15 cellular contexts compared by ENCODE assay signal in genomic region chr14:32940711-32941667, GRCh38. TPM values are rescaled to one million over a fixed set of nuclear protein-coding genes. Genes with fewer than 3 reads are reported as not detected.
DNase-seq lines count a peak whose midpoint lies in the region; ATAC-seq, FAIRE-seq and TF ChIP-seq lines count a peak whose summit lies in the region.
"Had no signal": no experiment of that assay in that cellular context is flagged by ENCODE, and none has a peak within 500 bp of the region (broad histone marks: within the 10 kb centered on the region; RNA-seq: fewer than 3 reads in every experiment).

No MANE protein-coding gene starts in this region.

- no peak overlapping the region for H3K9ac ChIP-seq in HepG2 (ENCODE audit: insufficient read depth, low read depth, low read length)
- no peak overlapping the region for H3K9ac ChIP-seq in endocrine pancreas (ENCODE audit: control insufficient read depth, insufficient read depth, low read length)
- no peak overlapping the region for H3K9ac ChIP-seq in neural cell (ENCODE audit: low read length)

- H3K9me3 ChIP-seq in HepG2 (ENCODE audit: low read length) = no peaks in the 10 kb centered on the region
- H3K9me3 ChIP-seq in right lobe of liver = no peaks in the 10 kb centered on the region
- no peaks in the 10 kb centered on the region for H3K9me3 ChIP-seq in endocrine pancreas (ENCODE audit: control insufficient read depth, low read length)
- no peaks in the 10 kb centered on the region for H3K9me3 ChIP-seq in neural cell (ENCODE audit: low read length)

- peaks cover 69% of the 10 kb centered on the region for H3K27me3 Mint-ChIP-seq in type B pancreatic cell
- H3K27me3 Mint-ChIP-seq in activated T-helper 2 cell treated with anti-CD3 and anti-CD28 coated beads, Interferon-gamma antibody, Interleukin-2, Interleukin-4, amounts not matched to agents 10 μg/mL and 5 μg/mL and 100 μg/mL, durations not matched to agents 14 hours and 24 hours and 36 hours (ENCODE audit: low read depth) = peaks cover 55% of the 10 kb centered on the region

- H3F3A ChIP-seq in neural cell (ENCODE audit: insufficient read depth, low read length, poor library complexity, severe bottlenecking) = no peaks in the 10 kb centered on the region

- H3K36me3 ChIP-seq in HepG2 (replicated peaks in 1 of 2; ENCODE audit: control insufficient read depth in 1 of 2, insufficient read depth in 2 of 2, low read length in 2 of 2) (no peaks in the 10 kb centered on the region), right lobe of liver (no peaks in the 10 kb centered on the region), endocrine pancreas (ENCODE audit: control insufficient read depth, insufficient read depth, low read length) (no peaks in the 10 kb centered on the region), neural cell (ENCODE audit: insufficient read depth, low read length) (no peaks in the 10 kb centered on the region)

- H3K36me3 Mint-ChIP-seq in type B pancreatic cell = peaks cover 3% of the 10 kb centered on the region
- no peaks in the 10 kb centered on the region for H3K36me3 Mint-ChIP-seq in activated T-helper 2 cell treated with anti-CD3 and anti-CD28 coated beads, Interferon-gamma antibody, Interleukin-2, Interleukin-4, amounts not matched to agents 10 μg/mL and 5 μg/mL and 100 μg/mL, durations not matched to agents 14 hours and 24 hours and 36 hours (ENCODE audit: low read depth)

- TF ChIP-seq EP300 in HepG2 (IDR thresholded peaks at IDR 0.05; ENCODE audit: low read depth in 2 of 2, low read length in 2 of 2) (no peak), HepG2 (CRISPR knock-in tag; IDR thresholded peaks at IDR 0.05; ENCODE audit: borderline replicate concordance) (no peak), neural cell (conservative IDR thresholded peaks at IDR 0.05; ENCODE audit: poor library complexity, severe bottlenecking) (no peak)

- no peak overlapping the region for H2AFZ ChIP-seq in HepG2 (ENCODE audit: low read length)
- H2AFZ ChIP-seq in neural cell (ENCODE audit: low read depth, low read length) = no peak overlapping the region

- TF ChIP-seq RAD21 in HepG2 (CRISPR knock-in tag; IDR thresholded peaks at IDR 0.05) (no peak), neural cell (conservative IDR thresholded peaks at IDR 0.05) (no peak)

- POLR2A ChIA-PET in HepG2 (lab: Yijun Ruan, JAX) = no interaction called here

- in situ Hi-C loops in HepG2 (cut with HindIII; ENCODE audit: extremely low pct_ligation_motif_present, low pct_unique_long_range_greater_than_20kb) = no loop called here

- FAIRE-seq in HepG2 (lab: Jason Lieb, UNC) = no peak

- no peaks in the 10 kb centered on the region for H3K4me1 ChIP-seq in HepG2 (ENCODE audit: insufficient read depth, low read length)
- peaks cover 0 to 7% (median 0%) of the 10 kb centered on the region in 4 donors for H3K4me1 ChIP-seq in right lobe of liver
- H3K4me1 ChIP-seq in endocrine pancreas (ENCODE audit: control insufficient read depth, insufficient read depth, low read length) = peaks cover 22% of the 10 kb centered on the region

- H3K4me2 ChIP-seq in HepG2 (ENCODE audit: low read depth, low read length) = no peak overlapping the region
- no peak overlapping the region for H3K4me2 ChIP-seq in neural cell (ENCODE audit: low read length)

- no peaks in the 10 kb centered on the region for H3K79me2 ChIP-seq in HepG2 (ENCODE audit: insufficient read depth, low read length)
- peaks cover 50% of the 10 kb centered on the region for H3K79me2 ChIP-seq in neural cell (replicated peaks; ENCODE audit: insufficient read depth, low read length)

- no peak overlapping the region for H3K4me3 ChIP-seq in HepG2 (replicated peaks in 1 of 3; ENCODE audit: insufficient read depth in 1 of 3, low read depth in 2 of 3, low read length in 3 of 3)
- H3K4me3 ChIP-seq in right lobe of liver = no peak overlapping the region
- H3K4me3 ChIP-seq in endocrine pancreas (ENCODE audit: control insufficient read depth, insufficient read depth, low read length) = peak overlapping the region; percentile 91
- peak overlapping the region; percentile 73 for H3K4me3 ChIP-seq in neural cell (ENCODE audit: low read length)

- BruUV-seq in HepG2 (replicated peaks; lab: Mats Ljungman, UMichigan) = no TSS peak

- peaks cover 11% of the 10 kb centered on the region for H3K4me1 Mint-ChIP-seq in type B pancreatic cell (ENCODE audit: unreplicated experiment)
- H3K4me1 Mint-ChIP-seq in activated T-helper 2 cell treated with anti-CD3 and anti-CD28 coated beads, Interferon-gamma antibody, Interleukin-2, Interleukin-4, amounts not matched to agents 10 μg/mL and 5 μg/mL and 100 μg/mL, durations not matched to agents 14 hours and 24 hours and 36 hours (ENCODE audit: low read depth) = peaks cover 9% of the 10 kb centered on the region

- peak overlapping the region; percentile 33 for H3K4me3 Mint-ChIP-seq in type B pancreatic cell
- no peak overlapping the region for H3K4me3 Mint-ChIP-seq in activated T-helper 2 cell treated with anti-CD3 and anti-CD28 coated beads, Interferon-gamma antibody, Interleukin-2, Interleukin-4, amounts not matched to agents 10 μg/mL and 5 μg/mL and 100 μg/mL, durations not matched to agents 14 hours and 24 hours and 36 hours (ENCODE audit: low read depth)

- no peak for ATAC-seq in HepG2
- ATAC-seq in right lobe of liver = no peak
- no peak for ATAC-seq in GM19397 (IDR thresholded peaks at IDR 0.05; ENCODE audit: unreplicated experiment)
- ATAC-seq: left colon; naive thymus-derived CD4-positive, alpha-beta T cell had no signal

- H3K9me3 Mint-ChIP-seq in type B pancreatic cell = no peaks in the 10 kb centered on the region
- H3K9me3 Mint-ChIP-seq in activated T-helper 2 cell treated with anti-CD3 and anti-CD28 coated beads, Interferon-gamma antibody, Interleukin-2, Interleukin-4, amounts not matched to agents 10 μg/mL and 5 μg/mL and 100 μg/mL, durations not matched to agents 14 hours and 24 hours and 36 hours = no peaks in the 10 kb centered on the region
- H3K9me3 Mint-ChIP-seq: activated T-helper 1 cell treated with anti-CD3 and anti-CD28 coated beads, Interleukin-12 subunit alpha, Interleukin-12 subunit beta, Interleukin-2, Interleukin-4 antibody, amounts not matched to agents 30 ng/mL and 10 ng/mL and 1 ng/mL, durations not matched to agents 14 hours and 24 hours and 36 hours had no signal

- TF ChIP-seq POLR2A in HepG2 (IDR thresholded peaks at IDR 0.05; ENCODE audit: insufficient read depth in 1 of 2, low read depth in 2 of 2, low read length in 2 of 2) (no peak), right lobe of liver (IDR thresholded peaks at IDR 0.05) (no peak)

- H4K20me1 ChIP-seq in HepG2 (ENCODE audit: insufficient read depth, low read length) (no peaks in the 10 kb centered on the region; the same call in 1 of the 2 replicates), neural cell (ENCODE audit: insufficient read depth) (no peaks in the 10 kb centered on the region)

- H3K27me3 ChIP-seq in HepG2 (ENCODE audit: control insufficient read depth in 1 of 2, insufficient read depth in 2 of 2, low read length in 2 of 2) = peaks cover 9 to 47% of the 10 kb centered on the region in 2 experiments
- peaks cover 0 to 11% of the 10 kb centered on the region in 2 donors for H3K27me3 ChIP-seq in right lobe of liver
- H3K27me3 ChIP-seq in endocrine pancreas (ENCODE audit: control insufficient read depth, insufficient read depth, low read length) = no peaks in the 10 kb centered on the region
- H3K27me3 ChIP-seq in neural cell (ENCODE audit: insufficient read depth, low read depth, low read length) = peaks cover 12% of the 10 kb centered on the region

- TF ChIP-seq CTCF in HepG2 (CRISPR knock-in tag; IDR thresholded peaks at IDR 0.05) = no peak
- TF ChIP-seq CTCF in right lobe of liver (IDR thresholded peaks at IDR 0.05) = no peak
- no peak for TF ChIP-seq CTCF in neural cell (IDR thresholded peaks at IDR 0.05; ENCODE audit: poor library complexity, severe bottlenecking)
- no peak for TF ChIP-seq CTCF in type B pancreatic cell (conservative IDR thresholded peaks at IDR 0.05)

- H3K27ac ChIP-seq in HepG2 (ENCODE audit: extremely low read length, insufficient read depth, low read length) (no peak overlapping the region), right lobe of liver (no peak overlapping the region), neural cell (ENCODE audit: low read length) (no peak overlapping the region)

- CTCF ChIA-PET in HepG2 (lab: Yijun Ruan, JAX; ENCODE audit: low intra/inter-chr PET ratio, low total read pairs) = no interaction called here

- peak overlapping the region; percentile 89 for H3K27ac Mint-ChIP-seq in type B pancreatic cell
- no peak overlapping the region for H3K27ac Mint-ChIP-seq in activated T-helper 2 cell treated with anti-CD3 and anti-CD28 coated beads, Interferon-gamma antibody, Interleukin-2, Interleukin-4, amounts not matched to agents 10 μg/mL and 5 μg/mL and 100 μg/mL, durations not matched to agents 14 hours and 24 hours and 36 hours
- H3K27ac Mint-ChIP-seq: activated T-helper 1 cell treated with anti-CD3 and anti-CD28 coated beads, Interleukin-12 subunit alpha, Interleukin-12 subunit beta, Interleukin-2, Interleukin-4 antibody, amounts not matched to agents 30 ng/mL and 10 ng/mL and 1 ng/mL, durations not matched to agents 14 hours and 24 hours and 36 hours had no signal

- intact Hi-C loops in HepG2 (cut with micrococcal nuclease; ENCODE audit: unreplicated experiment) = no loop called here
- intact Hi-C loops in right lobe of liver (cut with DNase I) = no loop called here
- intact Hi-C loops in activated T-helper 2 cell treated with anti-CD3 and anti-CD28 coated beads, Interferon-gamma antibody, Interleukin-2, Interleukin-4, amounts not matched to agents 10 μg/mL and 5 μg/mL and 100 μg/mL, durations not matched to agents 14 hours and 24 hours and 36 hours (cut with micrococcal nuclease) = no loop called here

- H3K9me2 ChIP-seq in neural cell (ENCODE audit: insufficient read depth, low read length) = no peaks in the 10 kb centered on the region

- 36% methylated on average over 7 of the region's 7 CpGs for WGBS in HepG2 (ENCODE audit: low lambda C conversion rate)
- 63% methylated on average over 7 of the region's 7 CpGs for WGBS in right lobe of liver (ENCODE audit: insufficient coverage, low coverage, low lambda C conversion rate, missing lambda C conversion rate)

- DNase-seq in HepG2 (ENCODE audit: low spot score) (no peak), right lobe of liver (no peak), type B pancreatic cell (ENCODE audit: extremely low spot score, unreplicated experiment) (no peak)
- no peak for DNase-seq in activated T-helper 2 cell treated with anti-CD3 and anti-CD28 coated beads, Interferon-gamma antibody, Interleukin-2, Interleukin-4, amounts not matched to agents 10 μg/mL and 5 μg/mL and 100 μg/mL, durations not matched to agents 14 hours and 24 hours and 36 hours (ENCODE audit: low spot score)
- no peak for DNase-seq in activated CD4-positive, alpha-beta T cell treated with anti-CD3 and anti-CD28 coated beads for 4 hours
- DNase-seq: activated CD4-positive, alpha-beta T cell treated with anti-CD3 and anti-CD28 coated beads, Interleukin-2, amount 50 U/mL, for 4 hours; amniotic stem cell; foreskin melanocyte; Karpas-422; left colon; naive thymus-derived CD4-positive, alpha-beta T cell had no signal

RNA-seq across cellular contexts. Expression of gene NPAS3, which starts 2.3 kb away (rescaled TPM):
- total RNA-seq in HepG2 (2016; rRNA removed; fragmentation: Illumina TruSeq; extraction: Trizol) (not detected in 2 replicates), right lobe of liver (under 1 TPM in 4 of 6 experiments, not detected in 2; 0.11 to 0.83 (median 0.21) TPM), type B pancreatic cell (ENCODE audit: low replicate concordance) (3.4 and 8.7 TPM in 2 replicates)
- not detected in 2 replicates for total RNA-seq in HepG2 (2016; cell fraction: cytosol; rRNA removed; fragmentation: Illumina TruSeq; extraction: Trizol; ENCODE audit: low read depth)
- not detected in 2 replicates for total RNA-seq in HepG2 (2016; cell fraction: insoluble cytoplasmic fraction; rRNA removed; fragmentation: Illumina TruSeq; extraction: Trizol)
- total RNA-seq in HepG2 (2016; cell fraction: membrane; rRNA removed; fragmentation: Illumina TruSeq; extraction: Trizol) = not detected in 2 replicates
- total RNA-seq in HepG2 (2016; cell fraction: nucleus; rRNA removed; fragmentation: Illumina TruSeq; extraction: Trizol) = not detected in 2 replicates
- polyA plus RNA-seq in HepG2 (2011; rRNA removed) (not detected in 2 replicates), neural cell (0.64 and 1.3 TPM in 2 replicates)
- not detected in 2 replicates for polyA plus RNA-seq in HepG2 (2011; cell fraction: cytosol; rRNA removed)
- not detected in 2 replicates for polyA plus RNA-seq in HepG2 (2011; cell fraction: nucleus; rRNA removed)
- polyA plus RNA-seq in HepG2 (2012) = not detected in 2 replicates
- not detected in 2 replicates for polyA plus RNA-seq in HepG2 (2016; cell fraction: cytosol; fragmentation: Illumina TruSeq; extraction: Trizol; ENCODE audit: low read depth)
- polyA plus RNA-seq in HepG2 (2016; cell fraction: insoluble cytoplasmic fraction; fragmentation: Illumina TruSeq; extraction: Trizol; ENCODE audit: low read depth) = not detected in 2 replicates
- polyA plus RNA-seq in HepG2 (2016; cell fraction: membrane; fragmentation: Illumina TruSeq; extraction: Trizol; ENCODE audit: low read depth) = not detected in 2 replicates
- not detected in 2 replicates for polyA plus RNA-seq in HepG2 (2016; cell fraction: nucleus; fragmentation: Illumina TruSeq; extraction: Trizol; ENCODE audit: insufficient read depth, low read depth)
- not detected in 2 replicates for polyA minus RNA-seq in HepG2 (2011; rRNA and poly(A)+ RNA removed; ENCODE audit: low replicate concordance)
- not detected in 2 replicates for polyA minus RNA-seq in HepG2 (2011; cell fraction: cytosol; rRNA and poly(A)+ RNA removed)
- polyA minus RNA-seq in HepG2 (2011; cell fraction: nucleus; rRNA and poly(A)+ RNA removed) = not detected in 2 replicates
- polyA minus RNA-seq in neural cell = 6.7 and 7.3 TPM in 2 replicates
- not detected in 2 replicates for total RNA-seq in activated T-helper 2 cell treated with anti-CD3 and anti-CD28 coated beads, Interferon-gamma antibody, Interleukin-2, Interleukin-4, amounts not matched to agents 10 μg/mL and 5 μg/mL and 100 μg/mL, durations not matched to agents 14 hours and 24 hours and 36 hours
- total RNA-seq: activated T-helper 1 cell treated with anti-CD3 and anti-CD28 coated beads, Interleukin-12 subunit alpha, Interleukin-12 subunit beta, Interleukin-2, Interleukin-4 antibody, amounts not matched to agents 30 ng/mL and 10 ng/mL and 1 ng/mL, durations not matched to agents 14 hours and 24 hours and 36 hours; naive thymus-derived CD4-positive, alpha-beta T cell had no signal
- polyA plus RNA-seq: naive thymus-derived CD4-positive, alpha-beta T cell had no signal

Comparison
In these comparisons a context has a peak if more than half of its experiments do, and no peak if none do; other contexts are left out.
1. H3K4me3 ChIP-seq: peak in endocrine pancreas (single experiment) and neural cell (single experiment); none in HepG2 (0 of 3) and right lobe of liver (0 of 3).